Comparison of ENCODE assay signal across 8 cellular contexts in genomic region chr4:173899813-173900212, GRCh38.
"Had no signal": no experiment of that assay in that cellular context is flagged by ENCODE, and none has a peak within 500 bp of the region (broad histone marks: within the 10 kb centered on the region; RNA-seq: fewer than 3 reads in every experiment).

No MANE protein-coding gene starts in this region.

- H3K27me3 Mint-ChIP-seq: IgD-negative memory B cell had no signal

- H3K4me3 ChIP-seq: K562 had no signal

- H3K4me3 Mint-ChIP-seq: IgD-negative memory B cell had no signal

- H3K27ac Mint-ChIP-seq: IgD-negative memory B cell had no signal

- DNase-seq: IMR-90, KBM-7, KG1 had no signal

- H3K27ac ChIP-seq: HL-60 had no signal

- FAIRE-seq: HepG2, HTR-8/SVneo, K562 had no signal

- H3K36me3 Mint-ChIP-seq: IgD-negative memory B cell had no signal

- ATAC-seq: HepG2, K562 had no signal
